10 cellular contexts compared by ENCODE assay signal in the genomic region with DNA sequence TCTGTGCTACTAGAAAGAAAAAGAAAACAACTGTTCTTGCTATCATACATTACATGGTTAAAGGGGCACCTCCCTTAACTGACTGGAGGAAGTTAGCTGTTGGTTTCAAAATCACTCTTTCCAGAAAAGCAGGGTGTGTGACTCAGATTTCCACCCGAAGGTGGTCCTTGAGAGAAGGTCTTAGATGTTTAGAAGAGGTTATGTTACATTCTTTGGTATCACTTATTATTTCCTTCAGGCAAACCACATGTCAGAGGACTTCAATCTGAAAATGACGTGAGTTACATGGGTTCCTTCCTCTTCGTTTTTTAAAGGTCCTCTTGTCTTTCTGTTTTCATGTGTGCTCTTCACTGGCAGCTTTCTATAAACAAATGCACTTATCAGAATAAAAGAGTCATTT.
DNase-seq lines count a peak whose midpoint lies in the region; ATAC-seq and TF ChIP-seq lines count a peak whose summit lies in the region.
"Had no signal": no experiment of that assay in that cellular context is flagged by ENCODE, and none has a peak within 500 bp of the region (broad histone marks: within the 10 kb centered on the region; RNA-seq: fewer than 3 reads in every experiment).

No MANE protein-coding gene starts in this region.

- ATAC-seq in GM18858 (IDR thresholded peaks at IDR 0.05; ENCODE audit: unreplicated experiment) (peak; percentile 83), HG02973 (IDR thresholded peaks at IDR 0.05; ENCODE audit: unreplicated experiment) (peak; percentile 79), left colon (no peak)

- H3K9me3 Mint-ChIP-seq in T-helper 1 cell treated with Interleukin-12 subunit alpha and Interleukin-12 subunit beta and Interleukin-4 antibody, amounts not matched to agents 30 μg/mL and 1 μg/mL, for 36 hours, result peaks cover 20% of the 10 kb centered on the region
- H3K9me3 Mint-ChIP-seq: neural crest cell had no signal

- H3K4me3 Mint-ChIP-seq in T-helper 1 cell treated with Interleukin-12 subunit alpha and Interleukin-12 subunit beta and Interleukin-4 antibody, amounts not matched to agents 30 μg/mL and 1 μg/mL, for 36 hours, result peak overlapping the region; percentile 74
- H3K4me3 Mint-ChIP-seq: neural crest cell had no signal

- H3K36me3 Mint-ChIP-seq in T-helper 1 cell treated with Interleukin-12 subunit alpha and Interleukin-12 subunit beta and Interleukin-4 antibody, amounts not matched to agents 30 μg/mL and 1 μg/mL, for 36 hours (ENCODE audit: low read depth), result peaks cover 26% of the 10 kb centered on the region

- H3K4me1 Mint-ChIP-seq in T-helper 1 cell treated with Interleukin-12 subunit alpha and Interleukin-12 subunit beta and Interleukin-4 antibody, amounts not matched to agents 30 μg/mL and 1 μg/mL, for 36 hours (ENCODE audit: low read depth), result peaks cover 60% of the 10 kb centered on the region
- H3K4me1 Mint-ChIP-seq: neural crest cell had no signal

- intact Hi-C loops in left colon (cut with DNase I, micrococcal nuclease), result no loop called here

- H3K27ac ChIP-seq in coronary artery, result no peak overlapping the region
- H3K27ac ChIP-seq: KMS-11 had no signal

- no peak for TF ChIP-seq CTCF in coronary artery (IDR thresholded peaks at IDR 0.05)

- DNase-seq in coronary artery (ENCODE audit: low spot score) (no peak), NCI-H748 (lab: John Stamatoyannopoulos, UW; ENCODE audit: unreplicated experiment) (no peak), left colon (no peak), LoVo (ENCODE audit: low spot score) (no peak)
- peak; percentile 24 for DNase-seq in stimulated activated CD8-positive, alpha-beta memory T cell treated with anti-CD3 and anti-CD28 coated beads, Interleukin-4, amount 100 ng/mL, for 24 hours (ENCODE audit: low read depth)

- no peaks in the 10 kb centered on the region for H3K27me3 Mint-ChIP-seq in T-helper 1 cell treated with Interleukin-12 subunit alpha and Interleukin-12 subunit beta and Interleukin-4 antibody, amounts not matched to agents 30 μg/mL and 1 μg/mL, for 36 hours (ENCODE audit: low read depth)

- H3K27ac Mint-ChIP-seq in T-helper 1 cell treated with Interleukin-12 subunit alpha and Interleukin-12 subunit beta and Interleukin-4 antibody, amounts not matched to agents 30 μg/mL and 1 μg/mL, for 36 hours, result peak overlapping the region; percentile 93

- peak overlapping the region; percentile 33 for H3K4me3 ChIP-seq in coronary artery
